In the genomic region with DNA sequence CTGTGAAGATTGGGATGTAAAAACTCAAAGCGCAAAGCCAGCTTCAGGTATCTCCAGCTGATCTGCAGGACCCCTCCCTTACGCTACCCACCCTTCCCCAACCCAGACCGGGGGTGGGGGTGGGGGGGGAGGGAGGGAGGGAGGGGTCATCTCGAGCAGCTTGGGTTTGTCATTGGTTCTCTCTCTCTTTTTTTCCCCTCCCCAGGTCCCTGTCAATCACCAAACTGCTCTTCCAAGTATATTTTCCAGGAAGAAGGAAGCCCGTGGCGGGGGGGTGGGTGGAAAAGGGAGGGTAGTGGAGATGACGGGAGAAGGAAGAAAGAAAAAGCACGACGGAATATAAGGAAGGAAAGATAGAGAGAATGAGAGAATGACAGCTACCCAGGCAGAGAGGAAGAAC, we compare ENCODE assay signal across 25 cellular contexts. TPM values are rescaled to one million over a fixed set of nuclear protein-coding genes. Genes with fewer than 3 reads are reported as not detected.
DNase-seq lines count a peak whose midpoint lies in the region; ATAC-seq and TF ChIP-seq lines count a peak whose summit lies in the region.
"Had no signal": no experiment of that assay in that cellular context is flagged by ENCODE, and none has a peak within 500 bp of the region (broad histone marks: within the 10 kb centered on the region; RNA-seq: fewer than 3 reads in every experiment).

No MANE protein-coding gene starts in this region.

- H3K9me3 ChIP-seq in BLaER1 (peaks cover 9% of the 10 kb centered on the region; the same call in 1 of the 2 replicates), HUES48 (ENCODE audit: control insufficient read depth, insufficient read depth, low read length) (no peaks in the 10 kb centered on the region), hepatocyte (ENCODE audit: low read depth) (no peaks in the 10 kb centered on the region), Karpas-422 (ENCODE audit: low read length) (no peaks in the 10 kb centered on the region), upper lobe of left lung (no peaks in the 10 kb centered on the region)
- H3K9me3 ChIP-seq: heart right ventricle, prostate gland, SK-N-SH had no signal

- TF ChIP-seq CTCF in hepatocyte (IDR thresholded peaks at IDR 0.05; ENCODE audit: poor library complexity): no peak
- no peak for TF ChIP-seq CTCF in nephron progenitor cell (IDR thresholded peaks at IDR 0.05)
- TF ChIP-seq CTCF in upper lobe of left lung (IDR thresholded peaks at IDR 0.05): no peak

- H3K4me1 ChIP-seq in BLaER1 (peaks cover 4% of the 10 kb centered on the region; the same call in 1 of the 2 replicates), HUES48 (ENCODE audit: control insufficient read depth, insufficient read depth, low read length) (peaks cover 40% of the 10 kb centered on the region), hepatocyte (ENCODE audit: insufficient read depth) (peaks cover 20% of the 10 kb centered on the region), Karpas-422 (ENCODE audit: low read length) (no peaks in the 10 kb centered on the region), upper lobe of left lung (peaks cover 0 to 5% (median 0%) of the 10 kb centered on the region in 4 donors)
- H3K4me1 ChIP-seq: prostate gland, spleen had no signal

- H3K9ac ChIP-seq in BLaER1 (no peak overlapping the region), HUES48 (ENCODE audit: low read depth, low read length) (no peak overlapping the region), Karpas-422 (ENCODE audit: low read length) (no peak overlapping the region)
- H3K9ac ChIP-seq: SK-N-SH had no signal

- H3K27me3 ChIP-seq in BLaER1 (peaks cover 26% of the 10 kb centered on the region), HUES48 (ENCODE audit: control insufficient read depth, insufficient read depth, low read length) (peaks cover 14% of the 10 kb centered on the region; the same call in 1 of the 2 replicates), hepatocyte (peaks cover 39% of the 10 kb centered on the region), Karpas-422 (ENCODE audit: low read length) (no peaks in the 10 kb centered on the region), upper lobe of left lung (peaks cover 0 to 13% (median 6%) of the 10 kb centered on the region in 4 donors)
- H3K27me3 ChIP-seq: cardiac muscle cell had no signal

- H2AFZ ChIP-seq in hepatocyte (no peak overlapping the region), Karpas-422 (ENCODE audit: low read length) (no peak overlapping the region)

- H3K4me1 Mint-ChIP-seq in nephron progenitor cell: peaks cover 85% of the 10 kb centered on the region
- H3K4me1 Mint-ChIP-seq: CD14-positive monocyte, memory B cell had no signal

- H3K36me3 Mint-ChIP-seq in nephron progenitor cell (ENCODE audit: low read depth): peaks cover 25% of the 10 kb centered on the region
- H3K36me3 Mint-ChIP-seq: memory B cell had no signal

- no peak for TF ChIP-seq POLR2A in upper lobe of left lung (IDR thresholded peaks at IDR 0.05)

- no peaks in the 10 kb centered on the region for H3K9me3 Mint-ChIP-seq in nephron progenitor cell
- H3K9me3 Mint-ChIP-seq: memory B cell had no signal

- H3K79me2 ChIP-seq in hepatocyte: no peaks in the 10 kb centered on the region
- H3K79me2 ChIP-seq in Karpas-422 (ENCODE audit: low read length): no peaks in the 10 kb centered on the region

- H3K27ac Mint-ChIP-seq in nephron progenitor cell: peak overlapping the region; percentile 88
- H3K27ac Mint-ChIP-seq: CD14-positive monocyte, memory B cell had no signal

- H4K20me1 ChIP-seq in BLaER1: no peaks in the 10 kb centered on the region
- no peaks in the 10 kb centered on the region for H4K20me1 ChIP-seq in hepatocyte (ENCODE audit: insufficient read depth, poor library complexity, severe bottlenecking)
- no peaks in the 10 kb centered on the region for H4K20me1 ChIP-seq in Karpas-422 (ENCODE audit: insufficient read depth, low read depth, low read length)

- H3K27me3 Mint-ChIP-seq in nephron progenitor cell (ENCODE audit: low read depth, poor library complexity): no peaks in the 10 kb centered on the region

- no peaks in the 10 kb centered on the region for H3K36me3 ChIP-seq in BLaER1
- peaks cover 25% of the 10 kb centered on the region for H3K36me3 ChIP-seq in HUES48 (ENCODE audit: control insufficient read depth, insufficient read depth, low read length)
- no peaks in the 10 kb centered on the region for H3K36me3 ChIP-seq in hepatocyte (replicated peaks; ENCODE audit: insufficient read depth, low read depth)
- no peaks in the 10 kb centered on the region for H3K36me3 ChIP-seq in Karpas-422 (ENCODE audit: insufficient read depth, low read length)
- no peaks in the 10 kb centered on the region for H3K36me3 ChIP-seq in upper lobe of left lung
- H3K36me3 ChIP-seq: heart right ventricle, prostate gland, spleen had no signal

- no peak overlapping the region for H3K4me3 ChIP-seq in BLaER1
- H3K4me3 ChIP-seq in HUES48 (ENCODE audit: low read depth, low read length): peak overlapping the region; percentile 64
- H3K4me3 ChIP-seq in hepatocyte: no peak overlapping the region
- no peak overlapping the region for H3K4me3 ChIP-seq in Karpas-422 (ENCODE audit: low read length)
- H3K4me3 ChIP-seq in upper lobe of left lung: no peak overlapping the region
- H3K4me3 ChIP-seq: cardiac muscle cell, prostate gland, spleen had no signal

- DNase-seq in hepatocyte (ENCODE audit: low spot score): no peak
- peak; percentile 47 for DNase-seq in nephron progenitor cell
- DNase-seq in Karpas-422: no peak
- DNase-seq in upper lobe of left lung: no peak
- DNase-seq in retina: no peak
- no peak for DNase-seq in NCI-H1694 treated with DMSO at 0.1 percent for 48 hours (lab: John Stamatoyannopoulos, UW)
- DNase-seq: ACHN, DMS 273 treated with DMSO at 0.1 percent for 48 hours, GDM1, heart right ventricle, NCI-H1092 treated with DMSO at 0.1 percent for 48 hours, NCI-H2029 treated with DMSO at 0.1 percent for 48 hours, NCI-H446 treated with DMSO at 0.1 percent for 48 hours, RPMI8226, SK-N-SH, spleen had no signal

- peak overlapping the region; percentile 28 for H3K4me2 ChIP-seq in BLaER1
- peak overlapping the region; percentile 78 for H3K4me2 ChIP-seq in hepatocyte
- no peak overlapping the region for H3K4me2 ChIP-seq in Karpas-422 (ENCODE audit: low read depth, low read length, poor library complexity, severe bottlenecking)
- H3K4me2 ChIP-seq: SK-N-SH had no signal

- WGBS in hepatocyte (ENCODE audit: low lambda C conversion rate, missing lambda C conversion rate): 15% methylated on average over 3 of the region's 9 CpGs
- 8% methylated on average over 9 of the region's 9 CpGs for WGBS in upper lobe of left lung, 2 donors

- H3K4me3 Mint-ChIP-seq in nephron progenitor cell: peak overlapping the region; percentile 75
- H3K4me3 Mint-ChIP-seq: memory B cell had no signal

- no peak for ATAC-seq in upper lobe of left lung (ENCODE audit: low FRiP score in 2 of 2)

- H3K9me2 ChIP-seq in hepatocyte (replicated peaks; ENCODE audit: insufficient read depth) (no peaks in the 10 kb centered on the region), Karpas-422 (replicated peaks; ENCODE audit: insufficient read depth, low read length) (no peaks in the 10 kb centered on the region)
- H3K9me2 ChIP-seq: SK-N-SH had no signal

- no peak overlapping the region for H3K27ac ChIP-seq in BLaER1
- peak overlapping the region; percentile 67 for H3K27ac ChIP-seq in HUES48 (ENCODE audit: low read depth, low read length)
- no peak overlapping the region for H3K27ac ChIP-seq in hepatocyte
- H3K27ac ChIP-seq in Karpas-422 (ENCODE audit: low read length): no peak overlapping the region
- no peak overlapping the region for H3K27ac ChIP-seq in upper lobe of left lung
- H3K27ac ChIP-seq: cardiac muscle cell, heart right ventricle, prostate gland, spleen, VCaP had no signal

- no peak for TF ChIP-seq EP300 in upper lobe of left lung (IDR thresholded peaks at IDR 0.05)

RNA-seq across cellular contexts. Expression of a gene that starts 17.9 kb away (rescaled TPM):
- 4.7 and 5.4 TPM in 2 replicates for total RNA-seq in hepatocyte
- 2.0 and 2.4 TPM in 2 replicates for polyA plus RNA-seq in hepatocyte
- not detected in 2 replicates for total RNA-seq in Karpas-422 (2014; rRNA removed; shearing (Covaris generic); ENCODE audit: low replicate concordance)
- under 1 TPM in 2 of 6 donors, not detected in 4; 0.10 to 0.23 TPM for total RNA-seq in upper lobe of left lung
- total RNA-seq: LHCN-M2; spleen; T-helper 2 cell treated with Interferon-gamma antibody and Interleukin-4, amounts not matched to agents 100 ng/mL and 5 ng/mL, for 36 hours had no signal
- polyA plus RNA-seq: CD14-positive monocyte had no signal
